8 cellular contexts compared by ENCODE assay signal in the genomic region with DNA sequence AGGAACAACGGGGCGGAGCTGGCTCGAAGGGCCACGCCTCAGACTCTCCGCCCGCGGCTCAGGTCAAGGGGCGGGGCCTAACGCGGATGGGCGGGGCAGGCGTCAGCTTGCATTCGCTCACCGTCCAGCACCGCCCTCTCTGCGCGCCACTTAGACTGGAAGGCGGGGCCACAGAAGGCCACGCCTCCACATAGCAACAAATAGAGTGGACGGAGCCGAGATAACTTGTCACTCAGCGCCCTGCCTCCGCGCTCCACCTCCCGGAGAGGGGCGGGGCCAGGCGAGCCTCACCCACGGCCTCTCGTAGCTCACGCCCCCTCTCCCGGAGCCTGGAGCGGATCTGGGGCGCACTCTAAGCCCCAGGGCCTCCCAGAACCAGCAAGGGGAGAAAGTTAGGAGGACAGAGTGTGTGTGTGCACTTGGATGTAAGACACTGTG. TPM values are rescaled to one million over a fixed set of nuclear protein-coding genes. Genes with fewer than 3 reads are reported as not detected.
A peak's percentile ranks its signal among the peaks of the same experiment; 100 is the strongest.
DNase-seq lines count a peak whose midpoint lies in the region; ATAC-seq and TF ChIP-seq lines count a peak whose summit lies in the region.

No MANE protein-coding gene starts in this region.

- TF ChIP-seq CTCF in CD14-positive monocyte (IDR thresholded peaks at IDR 0.05) (no peak), right lobe of liver (IDR thresholded peaks at IDR 0.05) (no peak)

- peak overlapping the region; percentile 92 to 93 (median 93) for H3K27ac ChIP-seq in right lobe of liver

- no CpG with 5 or more reads among the region's 33 CpGs for WGBS in right lobe of liver (ENCODE audit: insufficient coverage, low coverage, low lambda C conversion rate, missing lambda C conversion rate)

- H3K4me1 Mint-ChIP-seq in CD14-positive monocyte, result peaks cover 59% of the 10 kb centered on the region
- H3K4me1 Mint-ChIP-seq in activated CD4-positive, alpha-beta memory T cell treated with anti-CD3 and anti-CD28 coated beads for 36 hours (ENCODE audit: low read depth), result peaks cover 31% of the 10 kb centered on the region

- intact Hi-C loops in CD14-positive monocyte (cut with micrococcal nuclease), result loop anchor here (2.0 to 10.0 kb wide), 4 partner anchors 21 to 107 kb away; a partner anchor contains a TSS
- intact Hi-C loops in activated CD4-positive, alpha-beta memory T cell treated with anti-CD3 and anti-CD28 coated beads for 36 hours (cut with micrococcal nuclease), result loop anchor here (1.0 to 10.0 kb wide), 8 partner anchors 11 to 289 kb away; a partner anchor contains a TSS
- intact Hi-C loops in right lobe of liver (cut with DNase I), result no loop called here

- peak overlapping the region; percentile 93 to 99 (median 97) for H3K27ac Mint-ChIP-seq in CD14-positive monocyte
- peak overlapping the region; percentile 68 for H3K27ac Mint-ChIP-seq in activated CD4-positive, alpha-beta memory T cell treated with anti-CD3 and anti-CD28 coated beads for 36 hours

- H3K36me3 Mint-ChIP-seq in CD14-positive monocyte, result peaks cover 9 to 10% of the 10 kb centered on the region in 2 donors
- H3K36me3 Mint-ChIP-seq in activated CD4-positive, alpha-beta memory T cell treated with anti-CD3 and anti-CD28 coated beads for 36 hours, result peaks cover 5% of the 10 kb centered on the region

- peak; percentile 99 for DNase-seq in CD14-positive monocyte (ENCODE audit: low spot score)
- peak; percentile 98 for DNase-seq in HK-2 (ENCODE audit: unreplicated experiment)
- DNase-seq in NCI-H82 (lab: John Stamatoyannopoulos, UW), result peak; percentile 100
- DNase-seq in activated CD4-positive, alpha-beta memory T cell treated with anti-CD3 and anti-CD28 coated beads for 36 hours, result peak; percentile 100
- peak; percentile 97 to 99 for DNase-seq in dermis microvascular lymphatic vessel endothelial cell (ENCODE audit: low read depth in 2 of 2)
- peak; percentile 100 for DNase-seq in right lobe of liver
- DNase-seq in stimulated activated CD4-positive, alpha-beta T cell treated with anti-CD3 and anti-CD28 coated beads, Interleukin-4, amount 100 ng/mL, for 1 hour, result peak; percentile 100

- POLR2A ChIA-PET in activated CD4-positive, alpha-beta memory T cell treated with anti-CD3 and anti-CD28 coated beads for 36 hours (lab: Charles Lee), result interaction anchor here (0.6 to 4.3 kb wide), 7 partner anchors 10 to 798 kb away, joined by 3 to 20 read pairs (median 4); a partner anchor contains a TSS

- ATAC-seq in GM19463 (IDR thresholded peaks at IDR 0.05; ENCODE audit: unreplicated experiment), result peak; percentile 84
- ATAC-seq in right lobe of liver, result peak; percentile 87 to 96 (median 90)

- no peaks in the 10 kb centered on the region for H3K27me3 ChIP-seq in right lobe of liver

- TF ChIP-seq POLR2A in right lobe of liver (IDR thresholded peaks at IDR 0.05), result no peak

- H3K27me3 Mint-ChIP-seq in CD14-positive monocyte (ENCODE audit: low read depth in 3 of 3), result peaks cover 27 to 33% (median 32%) of the 10 kb centered on the region in 3 donors
- peaks cover 10% of the 10 kb centered on the region for H3K27me3 Mint-ChIP-seq in activated CD4-positive, alpha-beta memory T cell treated with anti-CD3 and anti-CD28 coated beads for 36 hours

- H3K9me3 ChIP-seq in right lobe of liver, result no peaks in the 10 kb centered on the region

- H3K9me3 Mint-ChIP-seq in CD14-positive monocyte, result peaks cover 2 to 10% (median 6%) of the 10 kb centered on the region in 7 donors
- H3K9me3 Mint-ChIP-seq in activated CD4-positive, alpha-beta memory T cell treated with anti-CD3 and anti-CD28 coated beads for 36 hours, result no peaks in the 10 kb centered on the region

- H3K36me3 ChIP-seq in right lobe of liver, result no peaks in the 10 kb centered on the region

- H3K4me3 ChIP-seq in right lobe of liver, result peak overlapping the region; percentile 78 to 95 (median 93)

- peak overlapping the region; percentile 90 to 96 for H3K4me3 Mint-ChIP-seq in CD14-positive monocyte
- peak overlapping the region; percentile 76 for H3K4me3 Mint-ChIP-seq in activated CD4-positive, alpha-beta memory T cell treated with anti-CD3 and anti-CD28 coated beads for 36 hours

- CTCF ChIA-PET in activated CD4-positive, alpha-beta memory T cell treated with anti-CD3 and anti-CD28 coated beads for 36 hours (lab: Charles Lee), result interaction anchor here (0.6 to 4.1 kb wide), 14 partner anchors 10 to 168 kb away, joined by 3 to 32 read pairs (median 8); a partner anchor contains a TSS

- peaks cover 0 to 43% (median 19%) of the 10 kb centered on the region in 4 donors for H3K4me1 ChIP-seq in right lobe of liver

RNA-seq across cellular contexts. Expression of a gene that starts 0.3 kb away (rescaled TPM):
- 100 to 1,000 TPM; 601 to 625 TPM for polyA plus RNA-seq in CD14-positive monocyte
- total RNA-seq in activated CD4-positive, alpha-beta memory T cell treated with anti-CD3 and anti-CD28 coated beads for 36 hours, result 10 to 100 TPM; 34.6 to 37.6 TPM
- 39.8 and 61.3 TPM in 2 replicates for total RNA-seq in dermis microvascular lymphatic vessel endothelial cell
- 100 to 1,000 TPM; 127 to 326 (median 146) TPM for total RNA-seq in right lobe of liver

RNA-seq across cellular contexts. Expression of a gene that starts 1.0 kb away (rescaled TPM):
- not detected for polyA plus RNA-seq in CD14-positive monocyte
- total RNA-seq in activated CD4-positive, alpha-beta memory T cell treated with anti-CD3 and anti-CD28 coated beads for 36 hours, result 1 to 10 TPM in 1 of 2 experiments, under 1 TPM in 1; 0.53 to 1.2 TPM
- under 0.01 TPM in 1 of 2 replicates, not detected in the other for total RNA-seq in dermis microvascular lymphatic vessel endothelial cell
- 1 to 10 TPM in 1 of 6 experiments, under 1 TPM in 5; 0.44 to 1.6 (median 0.65) TPM for total RNA-seq in right lobe of liver

RNA-seq across cellular contexts. Expression of a gene that starts 21.7 kb away (rescaled TPM):
- 10 to 100 TPM; 30.4 to 49.4 TPM for polyA plus RNA-seq in CD14-positive monocyte
- total RNA-seq in activated CD4-positive, alpha-beta memory T cell treated with anti-CD3 and anti-CD28 coated beads for 36 hours, result 10 to 100 TPM; 12.1 to 13.1 TPM
- total RNA-seq in dermis microvascular lymphatic vessel endothelial cell (18.0 and 24.1 TPM in 2 replicates), right lobe of liver (10 to 100 TPM in 1 of 6 experiments, 1 to 10 TPM in 5; 5.2 to 10.1 (median 7.4) TPM)

RNA-seq across cellular contexts. Expression of a gene that starts 40.0 kb away (rescaled TPM):
- polyA plus RNA-seq in CD14-positive monocyte, result 10 to 100 TPM; 21.0 to 21.6 TPM
- 10 to 100 TPM; 11.5 to 12.6 TPM for total RNA-seq in activated CD4-positive, alpha-beta memory T cell treated with anti-CD3 and anti-CD28 coated beads for 36 hours
- total RNA-seq in dermis microvascular lymphatic vessel endothelial cell (17.3 and 25.8 TPM in 2 replicates), right lobe of liver (10 to 100 TPM in 1 of 6 experiments, 1 to 10 TPM in 5; 3.7 to 11.7 (median 6.2) TPM)

RNA-seq across cellular contexts. Expression of a gene that starts 52.6 kb away (rescaled TPM):
- under 1 TPM in 1 of 2 donors, not detected in 1; 0.13 TPM for polyA plus RNA-seq in CD14-positive monocyte
- total RNA-seq in activated CD4-positive, alpha-beta memory T cell treated with anti-CD3 and anti-CD28 coated beads for 36 hours, result 1 to 10 TPM; 1.2 to 1.7 TPM
- total RNA-seq in dermis microvascular lymphatic vessel endothelial cell (0.90 and 1.5 TPM in 2 replicates), right lobe of liver (under 1 TPM; 0.37 to 0.99 (median 0.60) TPM)

Comparison
In these comparisons a context has a peak if more than half of its experiments do, and no peak if none do; other contexts are left out.
1. Peak in every context shown above with its lines: DNase-seq, ATAC-seq, H3K4me3 ChIP-seq and H3K27ac ChIP-seq.
2. intact Hi-C loops: an anchor here in CD14-positive monocyte (2.0 to 10.0 kb wide) and activated CD4-positive, alpha-beta memory T cell treated with anti-CD3 and anti-CD28 coated beads for 36 hours (1.0 to 10.0 kb wide); none called in right lobe of liver.